15 cellular contexts compared by ENCODE assay signal in genomic region chr16:58176608-58177346, GRCh38. TPM values are rescaled to one million over a fixed set of nuclear protein-coding genes. Genes with fewer than 3 reads are reported as not detected.
DNase-seq lines count a peak whose midpoint lies in the region; ATAC-seq, FAIRE-seq and TF ChIP-seq lines count a peak whose summit lies in the region.
"Had no signal": no experiment of that assay in that cellular context is flagged by ENCODE, and none has a peak within 500 bp of the region (broad histone marks: within the 10 kb centered on the region; RNA-seq: fewer than 3 reads in every experiment).

No MANE protein-coding gene starts in this region.

- H3K27me3 Mint-ChIP-seq in activated CD8-positive, alpha-beta memory T cell treated with anti-CD3 and anti-CD28 coated beads, Interleukin-2, amount 10 ng/mL, durations not matched to agents 7 days and 5 days, result no peaks in the 10 kb centered on the region
- H3K27me3 Mint-ChIP-seq in activated T-helper 1 cell treated with anti-CD3 and anti-CD28 coated beads, Interleukin-12 subunit alpha, Interleukin-12 subunit beta, Interleukin-2, Interleukin-4 antibody, amounts not matched to agents 30 ng/mL and 10 ng/mL and 1 ng/mL, durations not matched to agents 14 hours and 24 hours and 36 hours (ENCODE audit: insufficient read depth), result no peaks in the 10 kb centered on the region

- intact Hi-C loops in activated T-helper 1 cell treated with anti-CD3 and anti-CD28 coated beads, Interleukin-12 subunit alpha, Interleukin-12 subunit beta, Interleukin-2, Interleukin-4 antibody, amounts not matched to agents 30 ng/mL and 10 ng/mL and 1 ng/mL, durations not matched to agents 14 hours and 24 hours and 36 hours (cut with micrococcal nuclease), result loop anchor here (5.0 kb wide), 1 partner anchor 49 kb away; the partner anchor contains the start of gene CFAP20

- DNase-seq in activated CD8-positive, alpha-beta memory T cell treated with anti-CD3 and anti-CD28 coated beads, Interleukin-2, amount 10 ng/mL, durations not matched to agents 7 days and 5 days, result no peak
- DNase-seq in activated CD8-positive, alpha-beta memory T cell treated with anti-CD3 and anti-CD28 coated beads for 24 hours, result no peak
- DNase-seq in GM12891 (ENCODE audit: insufficient read length, low spot score) (no peak), myocyte (ENCODE audit: low read depth) (peak; percentile 7), superior temporal gyrus (ENCODE audit: extremely low spot score) (no peak), amniotic stem cell (lab: John Stamatoyannopoulos, UW) (no peak), NCI-H2196 treated with DMSO at 0.1 percent for 48 hours (lab: John Stamatoyannopoulos, UW; ENCODE audit: unreplicated experiment) (no peak)
- no peak for DNase-seq in activated T-helper 1 cell treated with anti-CD3 and anti-CD28 coated beads, Interleukin-12 subunit alpha, Interleukin-12 subunit beta, Interleukin-2, Interleukin-4 antibody, amounts not matched to agents 30 ng/mL and 10 ng/mL and 1 ng/mL, durations not matched to agents 14 hours and 24 hours and 36 hours (ENCODE audit: low spot score)
- DNase-seq: dorsolateral prefrontal cortex, foreskin melanocyte, SHP77, testis had no signal

- FAIRE-seq in GM12891 (lab: Jason Lieb, UNC), result peak; percentile 66
- FAIRE-seq: A549, GM12892, H1 had no signal

- ATAC-seq in activated CD8-positive, alpha-beta memory T cell treated with anti-CD3 and anti-CD28 coated beads, Interleukin-2, amount 10 ng/mL, durations not matched to agents 7 days and 5 days, result peak; percentile 75
- ATAC-seq: A549 had no signal

- no peak for TF ChIP-seq POLR2A in GM12891 (IDR thresholded peaks at IDR 0.05; ENCODE audit: low read depth, low read length)

- CTCF ChIA-PET in activated CD8-positive, alpha-beta memory T cell treated with anti-CD3 and anti-CD28 coated beads, Interleukin-2, amount 10 ng/mL, durations not matched to agents 7 days and 5 days (lab: Charles Lee), result interaction anchor here (0.7 to 1.8 kb wide), 4 partner anchors 19 to 160 kb away, joined by 4 to 9 read pairs (median 5); no protein-coding TSS in a partner anchor

- H3K4me3 Mint-ChIP-seq in activated CD8-positive, alpha-beta memory T cell treated with anti-CD3 and anti-CD28 coated beads, Interleukin-2, amount 10 ng/mL, durations not matched to agents 7 days and 5 days, result no peak overlapping the region
- peak overlapping the region; percentile 9 for H3K4me3 Mint-ChIP-seq in activated T-helper 1 cell treated with anti-CD3 and anti-CD28 coated beads, Interleukin-12 subunit alpha, Interleukin-12 subunit beta, Interleukin-2, Interleukin-4 antibody, amounts not matched to agents 30 ng/mL and 10 ng/mL and 1 ng/mL, durations not matched to agents 14 hours and 24 hours and 36 hours

- no peaks in the 10 kb centered on the region for H3K9me3 Mint-ChIP-seq in activated CD8-positive, alpha-beta memory T cell treated with anti-CD3 and anti-CD28 coated beads, Interleukin-2, amount 10 ng/mL, durations not matched to agents 7 days and 5 days (ENCODE audit: low read depth)
- no peaks in the 10 kb centered on the region for H3K9me3 Mint-ChIP-seq in activated T-helper 1 cell treated with anti-CD3 and anti-CD28 coated beads, Interleukin-12 subunit alpha, Interleukin-12 subunit beta, Interleukin-2, Interleukin-4 antibody, amounts not matched to agents 30 ng/mL and 10 ng/mL and 1 ng/mL, durations not matched to agents 14 hours and 24 hours and 36 hours

- H3K4me1 Mint-ChIP-seq in activated CD8-positive, alpha-beta memory T cell treated with anti-CD3 and anti-CD28 coated beads, Interleukin-2, amount 10 ng/mL, durations not matched to agents 7 days and 5 days, result peaks cover 23% of the 10 kb centered on the region
- H3K4me1 Mint-ChIP-seq in activated T-helper 1 cell treated with anti-CD3 and anti-CD28 coated beads, Interleukin-12 subunit alpha, Interleukin-12 subunit beta, Interleukin-2, Interleukin-4 antibody, amounts not matched to agents 30 ng/mL and 10 ng/mL and 1 ng/mL, durations not matched to agents 14 hours and 24 hours and 36 hours (ENCODE audit: low read depth), result peaks cover 36% of the 10 kb centered on the region

- peak overlapping the region; percentile 22 for H3K27ac Mint-ChIP-seq in activated CD8-positive, alpha-beta memory T cell treated with anti-CD3 and anti-CD28 coated beads, Interleukin-2, amount 10 ng/mL, durations not matched to agents 7 days and 5 days
- H3K27ac Mint-ChIP-seq in activated T-helper 1 cell treated with anti-CD3 and anti-CD28 coated beads, Interleukin-12 subunit alpha, Interleukin-12 subunit beta, Interleukin-2, Interleukin-4 antibody, amounts not matched to agents 30 ng/mL and 10 ng/mL and 1 ng/mL, durations not matched to agents 14 hours and 24 hours and 36 hours, result peak overlapping the region; percentile 84

- H3K36me3 Mint-ChIP-seq in activated CD8-positive, alpha-beta memory T cell treated with anti-CD3 and anti-CD28 coated beads, Interleukin-2, amount 10 ng/mL, durations not matched to agents 7 days and 5 days, result peaks cover 41% of the 10 kb centered on the region
- peaks cover 48% of the 10 kb centered on the region for H3K36me3 Mint-ChIP-seq in activated T-helper 1 cell treated with anti-CD3 and anti-CD28 coated beads, Interleukin-12 subunit alpha, Interleukin-12 subunit beta, Interleukin-2, Interleukin-4 antibody, amounts not matched to agents 30 ng/mL and 10 ng/mL and 1 ng/mL, durations not matched to agents 14 hours and 24 hours and 36 hours (ENCODE audit: low read depth)

TF ChIP-seq in GM12891, 5 proteins besides CTCF, POLR2A, EP300 and RAD21:
- no peak for TF ChIP-seq POLR2AphosphoS5 (IDR thresholded peaks at IDR 0.05; ENCODE audit: low read depth, low read length)
- TF ChIP-seq POU2F2 (IDR thresholded peaks at IDR 0.05; ENCODE audit: low read depth, low read length), result no peak
- no peak for TF ChIP-seq SPI1 (IDR thresholded peaks at IDR 0.05; ENCODE audit: low read depth, low read length)
- TF ChIP-seq PAX5 (IDR thresholded peaks at IDR 0.05; ENCODE audit: insufficient read depth, low read length, severe bottlenecking), result no peak
- no peak for TF ChIP-seq TAF1 (IDR thresholded peaks at IDR 0.05; ENCODE audit: low read depth, low read length)

RNA-seq across cellular contexts. Expression of gene CSNK2A2, which starts 21.1 kb away (rescaled TPM):
- 10 to 100 TPM; 57.8 to 72.5 TPM for total RNA-seq in activated CD8-positive, alpha-beta memory T cell treated with anti-CD3 and anti-CD28 coated beads, Interleukin-2, amount 10 ng/mL, durations not matched to agents 7 days and 5 days
- polyA plus RNA-seq in GM12891 (2012; ENCODE audit: low read depth, missing spikeins), result 33.4 TPM
- total RNA-seq in activated T-helper 1 cell treated with anti-CD3 and anti-CD28 coated beads, Interleukin-12 subunit alpha, Interleukin-12 subunit beta, Interleukin-2, Interleukin-4 antibody, amounts not matched to agents 30 ng/mL and 10 ng/mL and 1 ng/mL, durations not matched to agents 14 hours and 24 hours and 36 hours, result 93.1 and 99.6 TPM in 2 replicates
- 36.1 and 50.6 TPM in 2 replicates for total RNA-seq in myocyte
- 47.5 TPM for polyA plus RNA-seq in myocyte (2012)

RNA-seq across cellular contexts. Expression of gene CFAP20, which starts 47.6 kb away (rescaled TPM):
- 10 to 100 TPM; 35.1 to 40.2 TPM for total RNA-seq in activated CD8-positive, alpha-beta memory T cell treated with anti-CD3 and anti-CD28 coated beads, Interleukin-2, amount 10 ng/mL, durations not matched to agents 7 days and 5 days
- polyA plus RNA-seq in GM12891 (2012; ENCODE audit: low read depth, missing spikeins), result 26.3 TPM
- 64.9 and 65.2 TPM in 2 replicates for total RNA-seq in activated T-helper 1 cell treated with anti-CD3 and anti-CD28 coated beads, Interleukin-12 subunit alpha, Interleukin-12 subunit beta, Interleukin-2, Interleukin-4 antibody, amounts not matched to agents 30 ng/mL and 10 ng/mL and 1 ng/mL, durations not matched to agents 14 hours and 24 hours and 36 hours
- 123 and 132 TPM in 2 replicates for total RNA-seq in myocyte
- polyA plus RNA-seq in myocyte (2012), result 76.5 TPM
